2 cellular contexts compared by ENCODE assay signal in the genomic region with DNA sequence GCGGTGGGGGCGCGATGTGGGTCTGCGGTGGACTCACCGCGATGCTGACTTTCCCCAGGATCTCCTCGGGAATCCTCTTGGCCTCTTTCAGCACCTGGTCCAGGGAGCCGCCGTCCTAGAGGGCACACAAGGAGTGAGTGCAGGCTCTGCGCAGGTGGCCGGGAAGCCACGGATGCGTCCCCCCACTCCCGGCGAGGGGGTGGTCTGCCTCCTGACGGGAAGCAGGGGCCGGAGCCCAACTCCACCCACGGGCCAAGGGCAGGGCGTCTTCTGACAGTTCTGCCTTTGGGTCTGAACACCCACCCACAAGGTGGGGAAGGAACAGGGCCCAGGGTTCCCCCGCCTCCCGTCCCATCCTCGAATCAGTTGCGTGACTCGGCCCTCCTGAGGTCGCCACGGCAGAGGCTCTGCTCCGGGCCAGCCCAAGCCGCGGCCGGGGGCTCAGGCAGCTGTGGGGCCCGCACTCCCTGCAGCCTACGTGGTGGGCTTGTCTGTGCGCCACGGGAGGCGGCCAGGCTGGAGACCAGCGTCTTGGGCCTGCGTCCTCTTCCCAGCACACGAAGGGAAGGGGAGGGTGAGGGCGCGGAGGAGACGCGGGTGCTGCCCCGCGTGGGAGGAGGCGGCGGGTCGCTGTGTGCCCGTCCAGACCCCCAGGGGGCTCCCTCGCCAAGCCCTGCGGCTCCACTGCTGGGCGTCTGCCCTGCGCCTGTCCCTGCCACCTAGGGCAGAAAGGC.
TF ChIP-seq lines count a peak whose summit lies in the region.

No MANE protein-coding gene starts in this region.

TF ChIP-seq in HEK293, 187 proteins besides CTCF, POLR2A, EP300 and RAD21:
- no peak for TF ChIP-seq OSR2 (tag by site-specific recombination; IDR thresholded peaks at IDR 0.05)
- TF ChIP-seq ZFHX2 (tag by site-specific recombination; conservative IDR thresholded peaks at IDR 0.05) = 0 out of 2 replicates have a peak, but pooled peaks have one; percentile 6

TF ChIP-seq in GM12878, 131 proteins besides CTCF, POLR2A, EP300 and RAD21:
- TF ChIP-seq HDAC2 (IDR thresholded peaks at IDR 0.05) (no peak), GATAD2B (conservative IDR thresholded peaks at IDR 0.05; ENCODE audit: low read depth) (no peak), BMI1 (IDR thresholded peaks at IDR 0.05; ENCODE audit: borderline replicate concordance) (no peak), PAX8 (IDR thresholded peaks at IDR 0.05) (no peak), MXI1 (IDR thresholded peaks at IDR 0.05; ENCODE audit: low read depth, low read length) (no peak), NR2C2 (IDR thresholded peaks at IDR 0.05; ENCODE audit: borderline replicate concordance, control insufficient read depth, insufficient read length, low read depth) (no peak), EGR1 (IDR thresholded peaks at IDR 0.05; ENCODE audit: borderline replicate concordance in 1 of 2, low read depth in 2 of 2, low read length in 2 of 2) (no peak)
- TF ChIP-seq, protein P1, sequence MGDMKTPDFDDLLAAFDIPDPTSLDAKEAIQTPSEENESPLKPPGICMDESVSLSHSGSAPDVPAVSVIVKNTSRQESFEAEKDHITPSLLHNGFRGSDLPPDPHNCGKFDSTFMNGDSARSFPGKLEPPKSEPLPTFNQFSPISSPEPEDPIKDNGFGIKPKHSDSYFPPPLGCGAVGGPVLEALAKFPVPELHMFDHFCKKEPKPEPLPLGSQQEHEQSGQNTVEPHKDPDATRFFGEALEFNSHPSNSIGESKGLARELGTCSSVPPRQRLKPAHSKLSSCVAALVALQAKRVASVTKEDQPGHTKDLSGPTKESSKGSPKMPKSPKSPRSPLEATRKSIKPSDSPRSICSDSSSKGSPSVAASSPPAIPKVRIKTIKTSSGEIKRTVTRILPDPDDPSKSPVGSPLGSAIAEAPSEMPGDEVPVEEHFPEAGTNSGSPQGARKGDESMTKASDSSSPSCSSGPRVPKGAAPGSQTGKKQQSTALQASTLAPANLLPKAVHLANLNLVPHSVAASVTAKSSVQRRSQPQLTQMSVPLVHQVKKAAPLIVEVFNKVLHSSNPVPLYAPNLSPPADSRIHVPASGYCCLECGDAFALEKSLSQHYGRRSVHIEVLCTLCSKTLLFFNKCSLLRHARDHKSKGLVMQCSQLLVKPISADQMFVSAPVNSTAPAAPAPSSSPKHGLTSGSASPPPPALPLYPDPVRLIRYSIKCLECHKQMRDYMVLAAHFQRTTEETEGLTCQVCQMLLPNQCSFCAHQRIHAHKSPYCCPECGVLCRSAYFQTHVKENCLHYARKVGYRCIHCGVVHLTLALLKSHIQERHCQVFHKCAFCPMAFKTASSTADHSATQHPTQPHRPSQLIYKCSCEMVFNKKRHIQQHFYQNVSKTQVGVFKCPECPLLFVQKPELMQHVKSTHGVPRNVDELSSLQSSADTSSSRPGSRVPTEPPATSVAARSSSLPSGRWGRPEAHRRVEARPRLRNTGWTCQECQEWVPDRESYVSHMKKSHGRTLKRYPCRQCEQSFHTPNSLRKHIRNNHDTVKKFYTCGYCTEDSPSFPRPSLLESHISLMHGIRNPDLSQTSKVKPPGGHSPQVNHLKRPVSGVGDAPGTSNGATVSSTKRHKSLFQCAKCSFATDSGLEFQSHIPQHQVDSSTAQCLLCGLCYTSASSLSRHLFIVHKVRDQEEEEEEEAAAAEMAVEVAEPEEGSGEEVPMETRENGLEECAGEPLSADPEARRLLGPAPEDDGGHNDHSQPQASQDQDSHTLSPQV (IDR thresholded peaks at IDR 0.05) = no peak
- TF ChIP-seq, protein P2, sequence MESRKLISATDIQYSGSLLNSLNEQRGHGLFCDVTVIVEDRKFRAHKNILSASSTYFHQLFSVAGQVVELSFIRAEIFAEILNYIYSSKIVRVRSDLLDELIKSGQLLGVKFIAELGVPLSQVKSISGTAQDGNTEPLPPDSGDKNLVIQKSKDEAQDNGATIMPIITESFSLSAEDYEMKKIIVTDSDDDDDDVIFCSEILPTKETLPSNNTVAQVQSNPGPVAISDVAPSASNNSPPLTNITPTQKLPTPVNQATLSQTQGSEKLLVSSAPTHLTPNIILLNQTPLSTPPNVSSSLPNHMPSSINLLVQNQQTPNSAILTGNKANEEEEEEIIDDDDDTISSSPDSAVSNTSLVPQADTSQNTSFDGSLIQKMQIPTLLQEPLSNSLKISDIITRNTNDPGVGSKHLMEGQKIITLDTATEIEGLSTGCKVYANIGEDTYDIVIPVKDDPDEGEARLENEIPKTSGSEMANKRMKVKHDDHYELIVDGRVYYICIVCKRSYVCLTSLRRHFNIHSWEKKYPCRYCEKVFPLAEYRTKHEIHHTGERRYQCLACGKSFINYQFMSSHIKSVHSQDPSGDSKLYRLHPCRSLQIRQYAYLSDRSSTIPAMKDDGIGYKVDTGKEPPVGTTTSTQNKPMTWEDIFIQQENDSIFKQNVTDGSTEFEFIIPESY (IDR thresholded peaks at IDR 0.05) = no peak
